ENCODE assay signal across 1 cellular context in the genomic region with DNA sequence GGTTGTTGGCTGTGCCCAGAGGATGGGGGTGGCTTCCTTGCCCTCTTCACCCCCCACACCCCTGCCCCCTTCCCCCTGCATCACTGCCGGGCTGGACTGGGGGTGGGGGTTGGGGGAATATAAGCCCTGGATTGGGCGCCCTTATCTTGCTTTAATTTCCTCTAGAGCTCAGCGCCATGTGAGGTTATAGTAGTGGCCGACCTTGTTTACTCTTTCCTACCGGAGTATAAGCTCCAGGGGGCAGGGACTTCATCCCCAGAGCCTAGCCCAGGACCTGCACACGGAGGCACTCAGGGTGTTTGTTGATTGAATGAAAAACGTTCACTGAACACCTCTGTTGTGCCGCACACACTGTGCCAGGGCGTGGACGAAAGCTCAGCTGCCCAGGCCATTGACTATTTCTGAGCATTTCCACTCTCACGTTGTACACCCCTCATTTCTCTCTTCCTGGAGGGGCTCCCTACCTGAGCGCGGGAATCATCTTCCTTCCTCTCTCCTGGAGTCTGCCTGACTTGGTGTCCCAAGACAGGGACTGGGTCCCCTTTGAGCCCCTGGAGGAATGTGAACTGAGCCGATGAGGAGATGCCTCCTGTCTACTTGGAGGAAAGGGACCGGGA.
TF ChIP-seq lines count a peak whose summit lies in the region.

No MANE protein-coding gene starts in this region.

TF ChIP-seq in HCT116, 20 proteins besides CTCF, POLR2A, EP300 and RAD21 (continued from another document):
- TF ChIP-seq, protein P1, sequence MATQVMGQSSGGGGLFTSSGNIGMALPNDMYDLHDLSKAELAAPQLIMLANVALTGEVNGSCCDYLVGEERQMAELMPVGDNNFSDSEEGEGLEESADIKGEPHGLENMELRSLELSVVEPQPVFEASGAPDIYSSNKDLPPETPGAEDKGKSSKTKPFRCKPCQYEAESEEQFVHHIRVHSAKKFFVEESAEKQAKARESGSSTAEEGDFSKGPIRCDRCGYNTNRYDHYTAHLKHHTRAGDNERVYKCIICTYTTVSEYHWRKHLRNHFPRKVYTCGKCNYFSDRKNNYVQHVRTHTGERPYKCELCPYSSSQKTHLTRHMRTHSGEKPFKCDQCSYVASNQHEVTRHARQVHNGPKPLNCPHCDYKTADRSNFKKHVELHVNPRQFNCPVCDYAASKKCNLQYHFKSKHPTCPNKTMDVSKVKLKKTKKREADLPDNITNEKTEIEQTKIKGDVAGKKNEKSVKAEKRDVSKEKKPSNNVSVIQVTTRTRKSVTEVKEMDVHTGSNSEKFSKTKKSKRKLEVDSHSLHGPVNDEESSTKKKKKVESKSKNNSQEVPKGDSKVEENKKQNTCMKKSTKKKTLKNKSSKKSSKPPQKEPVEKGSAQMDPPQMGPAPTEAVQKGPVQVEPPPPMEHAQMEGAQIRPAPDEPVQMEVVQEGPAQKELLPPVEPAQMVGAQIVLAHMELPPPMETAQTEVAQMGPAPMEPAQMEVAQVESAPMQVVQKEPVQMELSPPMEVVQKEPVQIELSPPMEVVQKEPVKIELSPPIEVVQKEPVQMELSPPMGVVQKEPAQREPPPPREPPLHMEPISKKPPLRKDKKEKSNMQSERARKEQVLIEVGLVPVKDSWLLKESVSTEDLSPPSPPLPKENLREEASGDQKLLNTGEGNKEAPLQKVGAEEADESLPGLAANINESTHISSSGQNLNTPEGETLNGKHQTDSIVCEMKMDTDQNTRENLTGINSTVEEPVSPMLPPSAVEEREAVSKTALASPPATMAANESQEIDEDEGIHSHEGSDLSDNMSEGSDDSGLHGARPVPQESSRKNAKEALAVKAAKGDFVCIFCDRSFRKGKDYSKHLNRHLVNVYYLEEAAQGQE (IDR thresholded peaks at IDR 0.05; ENCODE audit: low read depth): no peak
- no peak for TF ChIP-seq JUND (IDR thresholded peaks at IDR 0.05)
- TF ChIP-seq, protein P2, sequence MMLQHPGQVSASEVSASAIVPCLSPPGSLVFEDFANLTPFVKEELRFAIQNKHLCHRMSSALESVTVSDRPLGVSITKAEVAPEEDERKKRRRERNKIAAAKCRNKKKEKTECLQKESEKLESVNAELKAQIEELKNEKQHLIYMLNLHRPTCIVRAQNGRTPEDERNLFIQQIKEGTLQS (IDR thresholded peaks at IDR 0.05): no peak
- no peak for TF ChIP-seq EZH2 (IDR thresholded peaks at IDR 0.05)
- TF ChIP-seq CBX3 (IDR thresholded peaks at IDR 0.05; ENCODE audit: low read depth): no peak
- no peak for TF ChIP-seq SP1 (IDR thresholded peaks at IDR 0.05; ENCODE audit: low read depth)
- no peak for TF ChIP-seq SRF (IDR thresholded peaks at IDR 0.05; ENCODE audit: low read depth)
- no peak for TF ChIP-seq EGR1 (IDR thresholded peaks at IDR 0.05; ENCODE audit: low read depth)
- TF ChIP-seq FOSL1 (IDR thresholded peaks at IDR 0.05; ENCODE audit: low read depth): no peak
- no peak for TF ChIP-seq EZH2phosphoT487 (IDR thresholded peaks at IDR 0.05; ENCODE audit: borderline replicate concordance)
- TF ChIP-seq, protein P3, sequence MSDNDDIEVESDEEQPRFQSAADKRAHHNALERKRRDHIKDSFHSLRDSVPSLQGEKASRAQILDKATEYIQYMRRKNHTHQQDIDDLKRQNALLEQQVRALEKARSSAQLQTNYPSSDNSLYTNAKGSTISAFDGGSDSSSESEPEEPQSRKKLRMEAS (IDR thresholded peaks at IDR 0.05): no peak
- TF ChIP-seq YY1 (IDR thresholded peaks at IDR 0.05; ENCODE audit: extremely low read depth, insufficient replicate concordance, low read depth, low read length): no peak
- TF ChIP-seq TCF7L2 (IDR thresholded peaks at IDR 0.05; ENCODE audit: borderline replicate concordance, extremely low read depth, insufficient read depth, insufficient read length): no peak
- TF ChIP-seq, protein P4, sequence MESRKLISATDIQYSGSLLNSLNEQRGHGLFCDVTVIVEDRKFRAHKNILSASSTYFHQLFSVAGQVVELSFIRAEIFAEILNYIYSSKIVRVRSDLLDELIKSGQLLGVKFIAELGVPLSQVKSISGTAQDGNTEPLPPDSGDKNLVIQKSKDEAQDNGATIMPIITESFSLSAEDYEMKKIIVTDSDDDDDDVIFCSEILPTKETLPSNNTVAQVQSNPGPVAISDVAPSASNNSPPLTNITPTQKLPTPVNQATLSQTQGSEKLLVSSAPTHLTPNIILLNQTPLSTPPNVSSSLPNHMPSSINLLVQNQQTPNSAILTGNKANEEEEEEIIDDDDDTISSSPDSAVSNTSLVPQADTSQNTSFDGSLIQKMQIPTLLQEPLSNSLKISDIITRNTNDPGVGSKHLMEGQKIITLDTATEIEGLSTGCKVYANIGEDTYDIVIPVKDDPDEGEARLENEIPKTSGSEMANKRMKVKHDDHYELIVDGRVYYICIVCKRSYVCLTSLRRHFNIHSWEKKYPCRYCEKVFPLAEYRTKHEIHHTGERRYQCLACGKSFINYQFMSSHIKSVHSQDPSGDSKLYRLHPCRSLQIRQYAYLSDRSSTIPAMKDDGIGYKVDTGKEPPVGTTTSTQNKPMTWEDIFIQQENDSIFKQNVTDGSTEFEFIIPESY (IDR thresholded peaks at IDR 0.05; ENCODE audit: extremely low read depth, insufficient replicate concordance, low read length): no peak
- TF ChIP-seq CEBPB (IDR thresholded peaks at IDR 0.05; ENCODE audit: low read depth): no peak
- no peak for TF ChIP-seq ELF1 (IDR thresholded peaks at IDR 0.05; ENCODE audit: borderline replicate concordance, low read depth)
